21 cellular contexts compared by ENCODE assay signal in the genomic region with DNA sequence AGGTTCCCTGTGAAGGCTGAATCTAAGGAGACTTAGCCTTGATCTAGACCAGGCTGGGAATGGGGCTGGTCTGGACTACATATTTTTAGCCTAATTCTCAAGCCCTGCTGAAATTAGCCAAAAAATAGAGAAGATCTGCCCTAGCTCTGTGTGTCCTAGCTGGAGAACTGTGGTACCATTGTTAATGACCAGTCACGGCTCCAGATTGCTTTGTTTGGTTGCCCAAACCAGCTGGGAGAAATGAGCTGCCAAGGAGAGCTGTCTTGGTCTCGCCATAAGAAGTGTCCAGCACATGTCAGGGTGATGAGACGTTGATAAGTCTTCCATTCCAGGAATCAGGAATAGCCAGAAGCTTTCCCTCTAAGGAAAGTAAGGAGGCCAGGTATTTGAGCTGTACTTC. TPM values are rescaled to one million over a fixed set of nuclear protein-coding genes. Genes with fewer than 3 reads are reported as not detected.
"Had no signal": no experiment of that assay in that cellular context is flagged by ENCODE, and none has a peak within 500 bp of the region (broad histone marks: within the 10 kb centered on the region; RNA-seq: fewer than 3 reads in every experiment).

No MANE protein-coding gene starts in this region.

- H3K36me3 ChIP-seq: ovary, uterus had no signal

- H3K9me3 Mint-ChIP-seq: activated CD4-positive, alpha-beta memory T cell treated with anti-CD3 and anti-CD28 coated beads, Interleukin-2, amount 10 ng/mL, durations not matched to agents 7 days and 5 days; activated T-helper 1 cell treated with anti-CD3 and anti-CD28 coated beads, Interleukin-12 subunit alpha, Interleukin-12 subunit beta, Interleukin-2, Interleukin-4 antibody, amounts not matched to agents 30 ng/mL and 10 ng/mL and 1 ng/mL, durations not matched to agents 14 hours and 24 hours and 36 hours; nephron progenitor cell had no signal

- H3K27ac Mint-ChIP-seq: activated CD4-positive, alpha-beta memory T cell treated with anti-CD3 and anti-CD28 coated beads, Interleukin-2, amount 10 ng/mL, durations not matched to agents 7 days and 5 days; activated T-helper 1 cell treated with anti-CD3 and anti-CD28 coated beads, Interleukin-12 subunit alpha, Interleukin-12 subunit beta, Interleukin-2, Interleukin-4 antibody, amounts not matched to agents 30 ng/mL and 10 ng/mL and 1 ng/mL, durations not matched to agents 14 hours and 24 hours and 36 hours had no signal

- H3K4me1 ChIP-seq: uterus had no signal

- H3K27ac ChIP-seq: esophagus muscularis mucosa, heart left ventricle, left ventricle myocardium inferior, ovary, uterus had no signal

- ATAC-seq: heart left ventricle; stimulated activated naive CD8-positive, alpha-beta T cell treated with anti-CD3 and anti-CD28 coated beads, Interleukin-15, Interleukin-2, amounts not matched to agents 100 U/mL and 50 U/mL, for 24 hours had no signal

- H3K27me3 ChIP-seq: ovary, uterus had no signal

- H3K4me3 ChIP-seq: esophagus muscularis mucosa, heart left ventricle, left ventricle myocardium inferior, ovary, uterus had no signal

- H3K4me3 Mint-ChIP-seq: activated CD4-positive, alpha-beta memory T cell treated with anti-CD3 and anti-CD28 coated beads, Interleukin-2, amount 10 ng/mL, durations not matched to agents 7 days and 5 days; activated T-helper 1 cell treated with anti-CD3 and anti-CD28 coated beads, Interleukin-12 subunit alpha, Interleukin-12 subunit beta, Interleukin-2, Interleukin-4 antibody, amounts not matched to agents 30 ng/mL and 10 ng/mL and 1 ng/mL, durations not matched to agents 14 hours and 24 hours and 36 hours; nephron progenitor cell had no signal

- H3K9me3 ChIP-seq: esophagus muscularis mucosa, heart left ventricle, left ventricle myocardium inferior, ovary, uterus had no signal

- H3K4me1 Mint-ChIP-seq: activated CD4-positive, alpha-beta memory T cell treated with anti-CD3 and anti-CD28 coated beads, Interleukin-2, amount 10 ng/mL, durations not matched to agents 7 days and 5 days had no signal

- DNase-seq: activated CD4-positive, alpha-beta memory T cell treated with anti-CD3 and anti-CD28 coated beads, Interleukin-2, amount 10 ng/mL, durations not matched to agents 7 days and 5 days; activated CD8-positive, alpha-beta memory T cell treated with anti-CD3 and anti-CD28 coated beads, Interleukin-2, amount 50 U/mL, for 4 hours; activated naive CD4-positive, alpha-beta T cell treated with Interleukin-2 at 50 U/mL for 16 hours; cerebellar nuclear complex; dermis blood vessel endothelial cell; foreskin fibroblast; heart left ventricle; kidney; left ventricle myocardium inferior; mesenchymal stem cell; nephron progenitor cell; ovary; retina; stimulated activated CD4-positive, alpha-beta T cell treated with anti-CD3 and anti-CD28 coated beads, Interleukin-4, amount 100 ng/mL, for 1 hour; stimulated activated CD8-positive, alpha-beta memory T cell treated with anti-CD3 and anti-CD28 coated beads, Interleukin-4, amount 100 ng/mL, for 48 hours; stimulated activated naive CD8-positive, alpha-beta T cell treated with anti-CD3 and anti-CD28 coated beads, Interleukin-15, Interleukin-2, amounts not matched to agents 100 U/mL and 50 U/mL, for 24 hours; T-helper 9 cell; uterus had no signal

RNA-seq across cellular contexts. Expression of a gene that starts 20.7 kb away (rescaled TPM):
- total RNA-seq: activated CD4-positive, alpha-beta memory T cell treated with anti-CD3 and anti-CD28 coated beads, Interleukin-2, amount 10 ng/mL, durations not matched to agents 7 days and 5 days; activated T-helper 1 cell treated with anti-CD3 and anti-CD28 coated beads, Interleukin-12 subunit alpha, Interleukin-12 subunit beta, Interleukin-2, Interleukin-4 antibody, amounts not matched to agents 30 ng/mL and 10 ng/mL and 1 ng/mL, durations not matched to agents 14 hours and 24 hours and 36 hours; dermis blood vessel endothelial cell; esophagus muscularis mucosa; kidney; ovary had no signal
- polyA plus RNA-seq: adipose tissue, ovary had no signal

RNA-seq across cellular contexts. Expression of a gene that starts 40.3 kb away (rescaled TPM):
- total RNA-seq: activated CD4-positive, alpha-beta memory T cell treated with anti-CD3 and anti-CD28 coated beads, Interleukin-2, amount 10 ng/mL, durations not matched to agents 7 days and 5 days; activated T-helper 1 cell treated with anti-CD3 and anti-CD28 coated beads, Interleukin-12 subunit alpha, Interleukin-12 subunit beta, Interleukin-2, Interleukin-4 antibody, amounts not matched to agents 30 ng/mL and 10 ng/mL and 1 ng/mL, durations not matched to agents 14 hours and 24 hours and 36 hours; dermis blood vessel endothelial cell; esophagus muscularis mucosa; kidney; ovary; uterus had no signal
- polyA plus RNA-seq: adipose tissue, ovary had no signal
